In the genomic region with DNA sequence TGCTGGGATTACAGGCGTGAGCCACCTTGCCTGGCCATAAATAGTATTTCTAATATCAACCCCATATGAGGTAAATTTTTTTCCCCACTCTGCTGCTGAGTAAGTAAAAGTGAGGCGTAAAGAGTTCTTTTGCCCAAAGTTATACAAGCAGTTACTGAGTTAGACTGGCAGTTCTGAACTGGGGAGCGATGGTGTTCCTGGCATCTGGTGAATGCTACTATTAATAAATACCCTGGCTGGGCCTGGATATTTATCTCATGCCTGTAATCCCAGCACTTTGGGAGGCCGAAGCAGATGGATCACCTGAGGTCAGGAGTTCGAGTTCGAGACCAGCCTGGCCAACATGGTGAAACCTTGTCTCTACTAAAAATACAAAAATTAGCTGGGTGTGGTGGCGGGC, we compare ENCODE assay signal across 7 cellular contexts. TPM values are rescaled to one million over a fixed set of nuclear protein-coding genes. Genes with fewer than 3 reads are reported as not detected.
DNase-seq lines count a peak whose midpoint lies in the region; ATAC-seq, FAIRE-seq and TF ChIP-seq lines count a peak whose summit lies in the region.
"Not testable (repeated sequence)": the region's sequence is repeated elsewhere in the genome, so short reads cannot be mapped to it uniquely, and the experiment has no call there.

No MANE protein-coding gene starts in this region.

- ATAC-seq in K562, left lung: not testable (repeated sequence)

- H2AFZ ChIP-seq in K562 (ENCODE audit: low read depth, low read length) = not testable (repeated sequence)

- peak overlapping the region; percentile 86 to 95 for H3K9ac ChIP-seq in K562 (ENCODE audit: insufficient read depth in 1 of 2, low read depth in 2 of 2, low read length in 2 of 2)

- TF ChIP-seq POLR2A in NB4 (IDR thresholded peaks at IDR 0.05; ENCODE audit: extremely low read depth, insufficient read length); K562 (conservative IDR thresholded peaks at IDR 0.05); sigmoid colon (IDR thresholded peaks at IDR 0.05): not testable (repeated sequence)

- not testable (repeated sequence) for TF ChIP-seq EP300 in K562 (IDR thresholded peaks at IDR 0.05; ENCODE audit: low read length); sigmoid colon (IDR thresholded peaks at IDR 0.05)

- TF ChIP-seq RAD21 in K562 (CRISPR knock-in tag; conservative IDR thresholded peaks at IDR 0.05 in 1 of 2, IDR thresholded peaks at IDR 0.05 in 1 of 2) = not testable (repeated sequence)

- H3K27me3 Mint-ChIP-seq in activated CD4-positive, alpha-beta T cell treated with anti-CD3 and anti-CD28 coated beads, Interleukin-2, amount 10 ng/mL, durations not matched to agents 7 days and 5 days = not testable (repeated sequence)

- H3K9me3 Mint-ChIP-seq in activated CD4-positive, alpha-beta T cell treated with anti-CD3 and anti-CD28 coated beads, Interleukin-2, amount 10 ng/mL, durations not matched to agents 7 days and 5 days = not testable (repeated sequence)

- POLR2A ChIA-PET in activated CD4-positive, alpha-beta T cell treated with anti-CD3 and anti-CD28 coated beads, Interleukin-2, amount 10 ng/mL, durations not matched to agents 7 days and 5 days (lab: Charles Lee) = interaction anchor here (1.6 kb wide), 1 partner anchor 112 kb away, joined by 4 read pairs; no protein-coding TSS in a partner anchor
- POLR2A ChIA-PET in K562 (lab: Yijun Ruan, JAX) = interaction anchor here (0.7 to 5.8 kb wide), 17 partner anchors 8 to 178 kb away, joined by 3 to 48 read pairs (median 5); a partner anchor contains a TSS

- H3K4me3 Mint-ChIP-seq in activated CD4-positive, alpha-beta T cell treated with anti-CD3 and anti-CD28 coated beads, Interleukin-2, amount 10 ng/mL, durations not matched to agents 7 days and 5 days = peak overlapping the region; percentile 89

- intact Hi-C loops in K562 (cut with micrococcal nuclease) (loop anchor here (2.0 to 5.0 kb wide), 2 partner anchors 43 to 121 kb away; no protein-coding TSS in a partner anchor), left lung (cut with DNase I) (loop anchor here in 1 of 2 donors (10.0 kb wide), 1 partner anchor 155 kb away; a partner anchor contains a TSS), sigmoid colon (cut with DNase I) (loop anchor here (5.0 kb wide), 3 partner anchors 63 to 158 kb away; no protein-coding TSS in a partner anchor)

- DNase-seq in NB4 (ENCODE audit: low read depth); activated CD4-positive, alpha-beta T cell treated with anti-CD3 and anti-CD28 coated beads, Interleukin-2, amount 10 ng/mL, durations not matched to agents 7 days and 5 days; K562 (ENCODE audit: extremely low read depth in 1 of 4, low spot score in 3 of 4); fibroblast of mammary gland (ENCODE audit: low read depth); left lung; sigmoid colon: not testable (repeated sequence)

- H3K27ac ChIP-seq in K562 (ENCODE audit: extremely low read depth, low read depth, low read length) = peak overlapping the region; percentile 94
- H3K27ac ChIP-seq in left lung = peak overlapping the region; percentile 70 to 75
- peak overlapping the region in 3 of 4 donors; percentile 27 to 60 (median 57) for H3K27ac ChIP-seq in sigmoid colon

- peak overlapping the region; percentile 95 for H3K4me2 ChIP-seq in K562 (ENCODE audit: insufficient read depth, low read length)

- in situ Hi-C loops in K562 (cut with MboI) = not testable (repeated sequence)

- not testable (repeated sequence) for BruUV-seq in K562 (replicated peaks; lab: Mats Ljungman, UMichigan)

- 7% methylated on average over 7 of the region's 7 CpGs for WGBS in K562 (ENCODE audit: insufficient coverage, low coverage, missing lambda C conversion rate)
- 87 to 89% methylated on average over 7 of the region's 7 CpGs for WGBS in sigmoid colon, 2 donors

- H3K36me3 ChIP-seq in K562 (ENCODE audit: control insufficient read depth, insufficient read depth, low read length) (peaks cover 54% of the 10 kb centered on the region), left lung (peaks cover 0 to 24% of the 10 kb centered on the region in 2 donors), sigmoid colon (peaks cover 0 to 12% (median 0%) of the 10 kb centered on the region in 4 donors)

- FAIRE-seq in K562 (lab: Jason Lieb, UNC) = not testable (repeated sequence)

- H4K20me1 ChIP-seq in K562 (replicated peaks; ENCODE audit: control insufficient read depth, insufficient read depth, low read length) = peaks cover 25% of the 10 kb centered on the region

- H3K4me3 ChIP-seq in GM08714 (ENCODE audit: low read length) (peak overlapping the region; percentile 97), NB4 (ENCODE audit: low read depth, low read length) (peak overlapping the region; percentile 100), K562 (peak overlapping the region; percentile 57), fibroblast of mammary gland (ENCODE audit: control insufficient read depth, low read depth, low read length) (peak overlapping the region; percentile 86), left lung (peak overlapping the region in 1 of 2 donors; percentile 88)
- not testable (repeated sequence) for H3K4me3 ChIP-seq in sigmoid colon

- not testable (repeated sequence) for TF ChIP-seq CTCF in NB4 (IDR thresholded peaks at IDR 0.05; ENCODE audit: low read depth, low read length); K562 (IDR thresholded peaks at IDR 0.05 in 2 of 3, conservative IDR thresholded peaks at IDR 0.05 in 1 of 3; ENCODE audit: insufficient read depth in 2 of 3, low read depth in 1 of 3, low read length in 3 of 3); fibroblast of mammary gland (conservative IDR thresholded peaks at IDR 0.05; ENCODE audit: control insufficient read depth, insufficient read depth, low read depth, low read length); left lung (IDR thresholded peaks at IDR 0.05); sigmoid colon (IDR thresholded peaks at IDR 0.05)

- peaks cover 48% of the 10 kb centered on the region for H3K36me3 Mint-ChIP-seq in activated CD4-positive, alpha-beta T cell treated with anti-CD3 and anti-CD28 coated beads, Interleukin-2, amount 10 ng/mL, durations not matched to agents 7 days and 5 days (ENCODE audit: low read depth)

- H3K4me1 Mint-ChIP-seq in activated CD4-positive, alpha-beta T cell treated with anti-CD3 and anti-CD28 coated beads, Interleukin-2, amount 10 ng/mL, durations not matched to agents 7 days and 5 days = peaks cover 61% of the 10 kb centered on the region

- CTCF ChIA-PET in activated CD4-positive, alpha-beta T cell treated with anti-CD3 and anti-CD28 coated beads, Interleukin-2, amount 10 ng/mL, durations not matched to agents 7 days and 5 days (lab: Charles Lee) = interaction anchor here (1.2 to 3.5 kb wide), 5 partner anchors 7 to 122 kb away, joined by 3 to 22 read pairs (median 5); a partner anchor contains a TSS
- CTCF ChIA-PET in K562 (lab: Yijun Ruan, JAX; ENCODE audit: low intra/inter-chr PET ratio) = interaction anchor here (2.4 kb wide), 1 partner anchor 64 kb away, joined by 10 read pairs; no protein-coding TSS in a partner anchor

- not testable (repeated sequence) for H3K9me3 ChIP-seq in K562 (replicated peaks; ENCODE audit: control insufficient read depth, insufficient read depth, low read depth, low read length); left lung; sigmoid colon

- not testable (repeated sequence) for H3K27me3 ChIP-seq in K562 (ENCODE audit: control insufficient read depth in 2 of 2, insufficient read depth in 2 of 2, low read length in 2 of 2); left lung; sigmoid colon

- H3K4me1 ChIP-seq in K562 (replicated peaks in 1 of 2; ENCODE audit: control insufficient read depth in 2 of 2, insufficient read depth in 2 of 2, low read length in 2 of 2) (peaks cover 22 to 35% of the 10 kb centered on the region in 2 experiments), left lung (peaks cover 50 to 65% of the 10 kb centered on the region in 2 donors), sigmoid colon (peaks cover 0 to 56% (median 54%) of the 10 kb centered on the region in 4 donors)

- H3K27ac Mint-ChIP-seq in activated CD4-positive, alpha-beta T cell treated with anti-CD3 and anti-CD28 coated beads, Interleukin-2, amount 10 ng/mL, durations not matched to agents 7 days and 5 days = peak overlapping the region; percentile 50

- not testable (repeated sequence) for H3K9me1 ChIP-seq in K562 (ENCODE audit: control insufficient read depth, insufficient read depth, low read length)

- H3K79me2 ChIP-seq in K562 (ENCODE audit: control insufficient read depth, insufficient read depth, low read length) = peaks cover 68% of the 10 kb centered on the region

RNA-seq across cellular contexts. Expression of a gene that starts 19.6 kb away (rescaled TPM):
- total RNA-seq in activated CD4-positive, alpha-beta T cell treated with anti-CD3 and anti-CD28 coated beads, Interleukin-2, amount 10 ng/mL, durations not matched to agents 7 days and 5 days = not detected
- total RNA-seq in K562 (2011; cell fraction: chromatin; rRNA removed; ENCODE audit: low replicate concordance) = 0.14 TPM in 1 of 2 replicates, not detected in the other
- total RNA-seq in K562 (2011; cell fraction: nucleolus; rRNA removed) = not detected in 2 replicates
- not detected in 2 replicates for total RNA-seq in K562 (2011; cell fraction: nucleoplasm; rRNA removed)
- total RNA-seq in K562 (2014; rRNA removed) = not detected in 2 replicates
- total RNA-seq in K562 (2014; rRNA removed; fragmentation: Illumina TruSeq; extraction: Trizol) = not detected in 2 replicates
- total RNA-seq in K562 (2015; rRNA removed; fragmentation: Illumina TruSeq; extraction: Trizol) = not detected in 2 replicates
- 0.27 TPM in 1 of 2 replicates, not detected in the other for total RNA-seq in K562 (2021)
- 0.20 and 0.39 TPM in 2 replicates for polyA plus RNA-seq in K562 (2011; rRNA removed)
- polyA plus RNA-seq in K562 (2011; cell fraction: cytosol; rRNA removed) = not detected in 2 replicates
- polyA plus RNA-seq in K562 (2011; cell fraction: nucleus; rRNA removed) = 0.10 and 0.13 TPM in 2 replicates
- polyA plus RNA-seq in K562 (2012) = 0.26 and 0.65 TPM in 2 replicates
- not detected in 2 replicates for polyA plus RNA-seq in K562 (2014; fragmentation: Illumina TruSeq; extraction: Trizol)
- polyA plus RNA-seq in K562 (2014; fragmentation: Nextera tagmentation; extraction: Ambion mirVana) = under 1 TPM in 1 of 2 experiments, not detected in 1; 0.25 TPM
- polyA plus RNA-seq in K562 (2014; rRNA removed) = 0.21 TPM in 1 of 2 replicates, not detected in the other
- polyA minus RNA-seq in K562 (2011; rRNA and poly(A)+ RNA removed) = 0.07 TPM in 1 of 2 replicates, not detected in the other
- not detected in 2 replicates for polyA minus RNA-seq in K562 (2011; cell fraction: cytosol; rRNA and poly(A)+ RNA removed)
- not detected in 2 replicates for polyA minus RNA-seq in K562 (2011; cell fraction: nucleus; rRNA and poly(A)+ RNA removed)
- total RNA-seq in left lung = 1 to 10 TPM; 1.3 to 2.9 TPM
- 1 to 10 TPM; 1.1 to 6.1 (median 3.6) TPM for total RNA-seq in sigmoid colon
- 1 to 10 TPM in 2 of 3 donors, not detected in 1; 4.8 to 7.1 TPM for polyA plus RNA-seq in sigmoid colon

RNA-seq across cellular contexts. Expression of a gene that starts 22.0 kb away (rescaled TPM):
- not detected for total RNA-seq in activated CD4-positive, alpha-beta T cell treated with anti-CD3 and anti-CD28 coated beads, Interleukin-2, amount 10 ng/mL, durations not matched to agents 7 days and 5 days
- total RNA-seq in K562 (2011; cell fraction: chromatin; rRNA removed; ENCODE audit: low replicate concordance) = 0.84 TPM in 1 of 2 replicates, not detected in the other
- total RNA-seq in K562 (2011; cell fraction: nucleolus; rRNA removed) = 0.66 TPM in 1 of 2 replicates, not detected in the other
- total RNA-seq in K562 (2011; cell fraction: nucleoplasm; rRNA removed) = 1.2 TPM in 1 of 2 replicates, not detected in the other
- total RNA-seq in K562 (2014; rRNA removed) (0.95 TPM in 1 of 2 replicates, not detected in the other), K562 (2014; rRNA removed; fragmentation: Illumina TruSeq; extraction: Trizol) (0.16 TPM in 1 of 2 replicates, not detected in the other), K562 (2015; rRNA removed; fragmentation: Illumina TruSeq; extraction: Trizol) (not detected in 2 replicates), K562 (2021) (0.13 and 0.24 TPM in 2 replicates), left lung (10 to 100 TPM; 10.2 to 13.7 TPM), sigmoid colon (10 to 100 TPM; 18.6 to 33.4 (median 19.3) TPM)
- polyA plus RNA-seq in K562 (2011; rRNA removed) (0.05 and 0.08 TPM in 2 replicates), K562 (2014; fragmentation: Illumina TruSeq; extraction: Trizol) (0.54 TPM in 1 of 2 replicates, not detected in the other), K562 (2014; fragmentation: Nextera tagmentation; extraction: Ambion mirVana) (not detected), K562 (2014; rRNA removed) (0.11 and 0.12 TPM in 2 replicates), sigmoid colon (10 to 100 TPM in 2 of 3 donors, 1 to 10 TPM in 1; 9.7 to 25.8 (median 10.1) TPM)
- polyA plus RNA-seq in K562 (2011; cell fraction: cytosol; rRNA removed) = 0.18 and 0.40 TPM in 2 replicates
- polyA plus RNA-seq in K562 (2011; cell fraction: nucleus; rRNA removed) = 0.20 and 0.38 TPM in 2 replicates
- polyA plus RNA-seq in K562 (2012) = 0.09 and 0.24 TPM in 2 replicates
- not detected in 2 replicates for polyA minus RNA-seq in K562 (2011; rRNA and poly(A)+ RNA removed)
- polyA minus RNA-seq in K562 (2011; cell fraction: cytosol; rRNA and poly(A)+ RNA removed) = not detected in 2 replicates
- polyA minus RNA-seq in K562 (2011; cell fraction: nucleus; rRNA and poly(A)+ RNA removed) = not detected in 2 replicates

RNA-seq across cellular contexts. Expression of a gene that starts 26.2 kb away (rescaled TPM):
- total RNA-seq in activated CD4-positive, alpha-beta T cell treated with anti-CD3 and anti-CD28 coated beads, Interleukin-2, amount 10 ng/mL, durations not matched to agents 7 days and 5 days = not detected
- not detected in 2 replicates for total RNA-seq in K562 (2011; cell fraction: chromatin; rRNA removed; ENCODE audit: low replicate concordance)
- total RNA-seq in K562 (2011; cell fraction: nucleolus; rRNA removed) = not detected in 2 replicates
- total RNA-seq in K562 (2011; cell fraction: nucleoplasm; rRNA removed) = not detected in 2 replicates
- total RNA-seq in K562 (2014; rRNA removed) = not detected in 2 replicates
- total RNA-seq in K562 (2014; rRNA removed; fragmentation: Illumina TruSeq; extraction: Trizol) = not detected in 2 replicates
- total RNA-seq in K562 (2015; rRNA removed; fragmentation: Illumina TruSeq; extraction: Trizol) = not detected in 2 replicates
- not detected in 2 replicates for total RNA-seq in K562 (2021)
- not detected in 2 replicates for polyA plus RNA-seq in K562 (2011; rRNA removed)
- not detected in 2 replicates for polyA plus RNA-seq in K562 (2011; cell fraction: cytosol; rRNA removed)
- not detected in 2 replicates for polyA plus RNA-seq in K562 (2011; cell fraction: nucleus; rRNA removed)
- not detected in 2 replicates for polyA plus RNA-seq in K562 (2012)
- 0.18 TPM in 1 of 2 replicates, not detected in the other for polyA plus RNA-seq in K562 (2014; fragmentation: Illumina TruSeq; extraction: Trizol)
- not detected for polyA plus RNA-seq in K562 (2014; fragmentation: Nextera tagmentation; extraction: Ambion mirVana)
- not detected in 2 replicates for polyA plus RNA-seq in K562 (2014; rRNA removed)
- polyA minus RNA-seq in K562 (2011; rRNA and poly(A)+ RNA removed) = not detected in 2 replicates
- not detected in 2 replicates for polyA minus RNA-seq in K562 (2011; cell fraction: cytosol; rRNA and poly(A)+ RNA removed)
- not detected in 2 replicates for polyA minus RNA-seq in K562 (2011; cell fraction: nucleus; rRNA and poly(A)+ RNA removed)
- 10 to 100 TPM; 17.5 to 30.2 TPM for total RNA-seq in left lung
- 10 to 100 TPM in 1 of 4 donors, 1 to 10 TPM in 3; 4.1 to 16.4 (median 9.0) TPM for total RNA-seq in sigmoid colon
- polyA plus RNA-seq in sigmoid colon = 1 to 10 TPM; 3.3 to 5.4 (median 3.5) TPM

RNA-seq across cellular contexts. Expression of a gene that starts 58.2 kb away (rescaled TPM):
- total RNA-seq in activated CD4-positive, alpha-beta T cell treated with anti-CD3 and anti-CD28 coated beads, Interleukin-2, amount 10 ng/mL, durations not matched to agents 7 days and 5 days = 10 to 100 TPM; 37.1 to 41.6 TPM
- total RNA-seq in K562 (2011; cell fraction: chromatin; rRNA removed; ENCODE audit: low replicate concordance) = 5.1 and 22.6 TPM in 2 replicates
- total RNA-seq in K562 (2011; cell fraction: nucleolus; rRNA removed) = 12.2 and 15.7 TPM in 2 replicates
- 4.0 and 6.5 TPM in 2 replicates for total RNA-seq in K562 (2011; cell fraction: nucleoplasm; rRNA removed)
- total RNA-seq in K562 (2014; rRNA removed) (1.5 and 4.0 TPM in 2 replicates), K562 (2014; rRNA removed; fragmentation: Illumina TruSeq; extraction: Trizol) (0.19 and 0.47 TPM in 2 replicates), K562 (2015; rRNA removed; fragmentation: Illumina TruSeq; extraction: Trizol) (0.65 and 0.75 TPM in 2 replicates), K562 (2021) (2.3 and 2.8 TPM in 2 replicates), left lung (10 to 100 TPM; 24.9 to 61.7 TPM), sigmoid colon (10 to 100 TPM in 3 of 4 donors, 1 to 10 TPM in 1; 7.9 to 27.6 (median 12.5) TPM)
- polyA plus RNA-seq in K562 (2011; rRNA removed) (1.1 and 3.1 TPM in 2 replicates), K562 (2014; fragmentation: Illumina TruSeq; extraction: Trizol) (1.3 and 1.6 TPM in 2 replicates), K562 (2014; fragmentation: Nextera tagmentation; extraction: Ambion mirVana) (under 1 TPM; 0.04 to 0.06 TPM), K562 (2014; rRNA removed) (1.5 and 1.6 TPM in 2 replicates), sigmoid colon (10 to 100 TPM in 1 of 3 donors, 1 to 10 TPM in 2; 1.2 to 35.7 (median 5.8) TPM)
- 1.7 and 6.2 TPM in 2 replicates for polyA plus RNA-seq in K562 (2011; cell fraction: cytosol; rRNA removed)
- polyA plus RNA-seq in K562 (2011; cell fraction: nucleus; rRNA removed) = 8.1 and 13.7 TPM in 2 replicates
- 1.5 and 1.7 TPM in 2 replicates for polyA plus RNA-seq in K562 (2012)
- polyA minus RNA-seq in K562 (2011; rRNA and poly(A)+ RNA removed) = 0.74 and 1.6 TPM in 2 replicates
- 2.7 and 6.3 TPM in 2 replicates for polyA minus RNA-seq in K562 (2011; cell fraction: cytosol; rRNA and poly(A)+ RNA removed)
- 4.7 and 5.3 TPM in 2 replicates for polyA minus RNA-seq in K562 (2011; cell fraction: nucleus; rRNA and poly(A)+ RNA removed)

Comparison
In these comparisons a context has a peak if more than half of its experiments do, and no peak if none do; other contexts are left out.
1. RNA of a gene that starts 22.0 kb away (total RNA-seq): 18.6 to 33.4 TPM in sigmoid colon and 10.2 to 13.7 TPM in left lung; 0.13 to 1.2 TPM in K562 and not detected in activated CD4-positive, alpha-beta T cell treated with anti-CD3 and anti-CD28 coated beads, Interleukin-2, amount 10 ng/mL, durations not matched to agents 7 days and 5 days; every median in the first group is over 4 times any median in the second.
2. RNA of a gene that starts 26.2 kb away (total RNA-seq): 17.5 to 30.2 TPM in left lung and 4.1 to 16.4 TPM in sigmoid colon; not detected in activated CD4-positive, alpha-beta T cell treated with anti-CD3 and anti-CD28 coated beads, Interleukin-2, amount 10 ng/mL, durations not matched to agents 7 days and 5 days and not detected in K562; every median in the first group is over 4 times any median in the second.
3. Peak in every context shown above with its lines, with median percentiles within 50 percentile points of each other: H3K27ac ChIP-seq.